ENCODE assay signal across 31 cellular contexts in the genomic region with DNA sequence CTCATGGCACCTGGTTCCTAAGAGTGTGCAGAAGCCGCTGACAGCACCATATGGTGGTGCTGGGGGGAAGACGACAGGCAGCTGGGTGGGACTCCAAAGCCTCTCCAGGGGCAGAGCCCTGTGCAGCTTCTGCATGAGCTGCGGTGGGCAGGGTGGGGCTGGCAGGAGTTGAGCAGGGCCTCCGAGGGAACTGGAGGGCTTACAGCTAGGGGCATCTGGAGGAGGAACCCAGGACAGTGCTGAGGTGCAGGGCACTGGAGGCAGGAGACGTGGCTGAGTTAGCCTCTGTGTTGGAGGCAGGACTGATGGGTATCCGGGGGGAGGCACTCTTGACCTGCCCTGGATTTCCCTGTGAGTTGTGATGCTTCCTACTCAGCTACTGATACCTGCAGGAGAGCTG. TPM values are rescaled to one million over a fixed set of nuclear protein-coding genes. Genes with fewer than 3 reads are reported as not detected.
DNase-seq lines count a peak whose midpoint lies in the region; ATAC-seq, FAIRE-seq and TF ChIP-seq lines count a peak whose summit lies in the region.
"Had no signal": no experiment of that assay in that cellular context is flagged by ENCODE, and none has a peak within 500 bp of the region (broad histone marks: within the 10 kb centered on the region; RNA-seq: fewer than 3 reads in every experiment).

No MANE protein-coding gene starts in this region.

- no peaks in the 10 kb centered on the region for H3K9me2 ChIP-seq in neural cell (ENCODE audit: insufficient read depth, low read length)

- H3K27me3 ChIP-seq in K562 (ENCODE audit: control insufficient read depth in 2 of 2, insufficient read depth in 2 of 2, low read length in 2 of 2) (no peaks in the 10 kb centered on the region), neural cell (ENCODE audit: insufficient read depth, low read depth, low read length) (no peaks in the 10 kb centered on the region), tibial artery (no peaks in the 10 kb centered on the region)
- H3K27me3 ChIP-seq: dorsolateral prefrontal cortex, gastroesophageal sphincter, hepatocyte, neural progenitor cell, spleen, stomach had no signal

- H3K36me3 Mint-ChIP-seq in activated CD4-positive, alpha-beta T cell treated with anti-CD3 and anti-CD28 coated beads, Interleukin-2, amount 10 ng/mL, durations not matched to agents 7 days and 5 days (ENCODE audit: low read depth): peaks cover 26% of the 10 kb centered on the region

- CTCF ChIA-PET in activated CD4-positive, alpha-beta T cell treated with anti-CD3 and anti-CD28 coated beads, Interleukin-2, amount 10 ng/mL, durations not matched to agents 7 days and 5 days (lab: Charles Lee): interaction anchor here (1.7 kb wide), 1 partner anchor 13 kb away, joined by 8 read pairs; no protein-coding TSS in a partner anchor
- CTCF ChIA-PET in K562 (lab: Yijun Ruan, JAX; ENCODE audit: low intra/inter-chr PET ratio): no interaction called here

- H3K4me1 ChIP-seq in K562 (replicated peaks in 1 of 2; ENCODE audit: control insufficient read depth in 2 of 2, insufficient read depth in 2 of 2, low read length in 2 of 2): peaks cover 0 to 5% of the 10 kb centered on the region in 2 experiments; a peak in 2 of 5 replicates
- no peaks in the 10 kb centered on the region for H3K4me1 ChIP-seq in tibial artery
- H3K4me1 ChIP-seq: gastroesophageal sphincter, neural progenitor cell, stomach had no signal

- peak overlapping the region; percentile 76 for H3K27ac Mint-ChIP-seq in activated CD4-positive, alpha-beta T cell treated with anti-CD3 and anti-CD28 coated beads, Interleukin-2, amount 10 ng/mL, durations not matched to agents 7 days and 5 days
- H3K27ac Mint-ChIP-seq: activated CD4-positive, alpha-beta T cell treated with anti-CD3 and anti-CD28 coated beads for 36 hours; activated T-helper 1 cell treated with anti-CD3 and anti-CD28 coated beads, Interleukin-12 subunit alpha, Interleukin-12 subunit beta, Interleukin-2, Interleukin-4 antibody, amounts not matched to agents 30 ng/mL and 10 ng/mL and 1 ng/mL, durations not matched to agents 14 hours and 24 hours and 36 hours; neural progenitor cell had no signal

- no peaks in the 10 kb centered on the region for H3K27me3 Mint-ChIP-seq in activated CD4-positive, alpha-beta T cell treated with anti-CD3 and anti-CD28 coated beads, Interleukin-2, amount 10 ng/mL, durations not matched to agents 7 days and 5 days
- H3K27me3 Mint-ChIP-seq: activated CD4-positive, alpha-beta T cell treated with anti-CD3 and anti-CD28 coated beads for 36 hours had no signal

- peaks cover 51% of the 10 kb centered on the region for H3K36me3 ChIP-seq in K562 (ENCODE audit: control insufficient read depth, insufficient read depth, low read length)
- H3K36me3 ChIP-seq in neural cell (ENCODE audit: insufficient read depth, low read length): no peaks in the 10 kb centered on the region
- H3K36me3 ChIP-seq in tibial artery: peaks cover 34 to 54% (median 52%) of the 10 kb centered on the region in 3 donors
- H3K36me3 ChIP-seq: neural progenitor cell had no signal

- no peak for TF ChIP-seq CTCF in K562 (IDR thresholded peaks at IDR 0.05 in 2 of 3, conservative IDR thresholded peaks at IDR 0.05 in 1 of 3; ENCODE audit: insufficient read depth in 2 of 3, low read depth in 1 of 3, low read length in 3 of 3)
- TF ChIP-seq CTCF in neural cell (IDR thresholded peaks at IDR 0.05; ENCODE audit: poor library complexity, severe bottlenecking): no peak
- TF ChIP-seq CTCF in tibial artery (IDR thresholded peaks at IDR 0.05): no peak

- TF ChIP-seq EP300 in K562 (IDR thresholded peaks at IDR 0.05; ENCODE audit: low read length) (no peak), neural cell (conservative IDR thresholded peaks at IDR 0.05; ENCODE audit: poor library complexity, severe bottlenecking) (no peak)

- 82% methylated on average over 6 of the region's 6 CpGs for WGBS in K562 (ENCODE audit: insufficient coverage, low coverage, missing lambda C conversion rate)

- H4K20me1 ChIP-seq in K562 (replicated peaks; ENCODE audit: control insufficient read depth, insufficient read depth, low read length) (no peaks in the 10 kb centered on the region), neural cell (ENCODE audit: insufficient read depth) (no peaks in the 10 kb centered on the region)

- H3K9me1 ChIP-seq in K562 (ENCODE audit: control insufficient read depth, insufficient read depth, low read length): no peaks in the 10 kb centered on the region

- H3K4me2 ChIP-seq in K562 (ENCODE audit: insufficient read depth, low read length): no peak overlapping the region
- no peak overlapping the region for H3K4me2 ChIP-seq in neural cell (ENCODE audit: low read length)
- H3K4me2 ChIP-seq: hepatocyte, neural progenitor cell had no signal

- BruUV-seq in K562 (replicated peaks; lab: Mats Ljungman, UMichigan): no TSS peak

- intact Hi-C loops in K562 (cut with micrococcal nuclease): no loop called here
- intact Hi-C loops in tibial artery (cut with DNase I; ENCODE audit: low total_unique reads): no loop called here

- H3F3A ChIP-seq in neural cell (ENCODE audit: insufficient read depth, low read length, poor library complexity, severe bottlenecking): no peaks in the 10 kb centered on the region

- H3K9ac ChIP-seq in K562 (ENCODE audit: insufficient read depth in 1 of 2, low read depth in 2 of 2, low read length in 2 of 2) (no peak overlapping the region), neural cell (ENCODE audit: low read length) (no peak overlapping the region)
- H3K9ac ChIP-seq: neural progenitor cell had no signal

- no peaks in the 10 kb centered on the region for H3K9me3 Mint-ChIP-seq in activated CD4-positive, alpha-beta T cell treated with anti-CD3 and anti-CD28 coated beads, Interleukin-2, amount 10 ng/mL, durations not matched to agents 7 days and 5 days
- H3K9me3 Mint-ChIP-seq: activated T-helper 1 cell treated with anti-CD3 and anti-CD28 coated beads, Interleukin-12 subunit alpha, Interleukin-12 subunit beta, Interleukin-2, Interleukin-4 antibody, amounts not matched to agents 30 ng/mL and 10 ng/mL and 1 ng/mL, durations not matched to agents 14 hours and 24 hours and 36 hours; neural progenitor cell had no signal

- H2AFZ ChIP-seq in K562 (ENCODE audit: low read depth, low read length) (no peak overlapping the region), neural cell (ENCODE audit: low read depth, low read length) (no peak overlapping the region)
- H2AFZ ChIP-seq: hepatocyte, neural progenitor cell had no signal

- H3K4me3 ChIP-seq in K562 (no peak overlapping the region), neural cell (ENCODE audit: low read length) (no peak overlapping the region), tibial artery (no peak overlapping the region)
- H3K4me3 ChIP-seq: dorsolateral prefrontal cortex, gastroesophageal sphincter, hepatocyte, neural progenitor cell, spleen, stomach had no signal

- no peak overlapping the region for H3K27ac ChIP-seq in K562 (ENCODE audit: extremely low read depth, low read depth, low read length)
- H3K27ac ChIP-seq in neural cell (ENCODE audit: low read length): no peak overlapping the region
- no peak overlapping the region for H3K27ac ChIP-seq in tibial artery
- H3K27ac ChIP-seq: dorsolateral prefrontal cortex, gastroesophageal sphincter, hepatocyte, neural progenitor cell, spleen, stomach had no signal

- in situ Hi-C loops in K562 (cut with MboI): no loop called here

- no peaks in the 10 kb centered on the region for H3K4me1 Mint-ChIP-seq in activated CD4-positive, alpha-beta T cell treated with anti-CD3 and anti-CD28 coated beads, Interleukin-2, amount 10 ng/mL, durations not matched to agents 7 days and 5 days
- H3K4me1 Mint-ChIP-seq: activated CD4-positive, alpha-beta T cell treated with anti-CD3 and anti-CD28 coated beads for 36 hours; neural progenitor cell had no signal

- H3K79me2 ChIP-seq in K562 (ENCODE audit: control insufficient read depth, insufficient read depth, low read length): no peaks in the 10 kb centered on the region
- no peaks in the 10 kb centered on the region for H3K79me2 ChIP-seq in neural cell (replicated peaks; ENCODE audit: insufficient read depth, low read length)
- H3K79me2 ChIP-seq: hepatocyte had no signal

- peak; percentile 48; the same call in 1 of the 2 replicates for TF ChIP-seq POLR2A in K562 (conservative IDR thresholded peaks at IDR 0.05)

- POLR2A ChIA-PET in activated CD4-positive, alpha-beta T cell treated with anti-CD3 and anti-CD28 coated beads, Interleukin-2, amount 10 ng/mL, durations not matched to agents 7 days and 5 days (lab: Charles Lee): no interaction called here
- POLR2A ChIA-PET in K562 (lab: Yijun Ruan, JAX): no interaction called here

- no peak for DNase-seq in activated CD4-positive, alpha-beta T cell treated with anti-CD3 and anti-CD28 coated beads, Interleukin-2, amount 10 ng/mL, durations not matched to agents 7 days and 5 days
- no peak for DNase-seq in activated CD4-positive, alpha-beta T cell treated with anti-CD3 and anti-CD28 coated beads for 48 hours
- DNase-seq in NCI-H2171 (lab: John Stamatoyannopoulos, UW): peak; percentile 66
- no peak for DNase-seq in K562 (ENCODE audit: extremely low read depth in 1 of 4, low spot score in 3 of 4)
- no peak for DNase-seq in tibial artery
- DNase-seq: activated CD4-positive, alpha-beta T cell treated with anti-CD3 and anti-CD28 coated beads for 36 hours; activated naive CD4-positive, alpha-beta T cell treated with anti-CD3 and anti-CD28 coated beads, Interleukin-2, amount 50 U/mL, for 16 hours; dorsolateral prefrontal cortex; H7; KG1; left cardiac atrium; NCI-H1092 treated with DMSO at 0.1 percent for 48 hours; NCI-H2029; NCI-H226; NCI-H774; right cardiac atrium; spleen; stimulated activated CD4-positive, alpha-beta T cell treated with anti-CD3 and anti-CD28 coated beads, Interleukin-2, amount 100 ng/mL, for 24 hours; stomach; T-helper 9 cell had no signal

- no peak for TF ChIP-seq RAD21 in K562 (CRISPR knock-in tag; conservative IDR thresholded peaks at IDR 0.05 in 1 of 2, IDR thresholded peaks at IDR 0.05 in 1 of 2)
- no peak for TF ChIP-seq RAD21 in neural cell (conservative IDR thresholded peaks at IDR 0.05)

- no peak for FAIRE-seq in K562 (lab: Jason Lieb, UNC)
- FAIRE-seq: A204.1, endothelial cell of umbilical vein, GM18507 had no signal

- H3K9me3 ChIP-seq in K562 (replicated peaks; ENCODE audit: control insufficient read depth, insufficient read depth, low read depth, low read length) (no peaks in the 10 kb centered on the region), neural cell (ENCODE audit: low read length) (no peaks in the 10 kb centered on the region), tibial artery (no peaks in the 10 kb centered on the region)
- H3K9me3 ChIP-seq: gastroesophageal sphincter, stomach had no signal

- no peak overlapping the region for H3K4me3 Mint-ChIP-seq in activated CD4-positive, alpha-beta T cell treated with anti-CD3 and anti-CD28 coated beads, Interleukin-2, amount 10 ng/mL, durations not matched to agents 7 days and 5 days
- H3K4me3 Mint-ChIP-seq: activated CD4-positive, alpha-beta T cell treated with anti-CD3 and anti-CD28 coated beads for 36 hours; activated T-helper 1 cell treated with anti-CD3 and anti-CD28 coated beads, Interleukin-12 subunit alpha, Interleukin-12 subunit beta, Interleukin-2, Interleukin-4 antibody, amounts not matched to agents 30 ng/mL and 10 ng/mL and 1 ng/mL, durations not matched to agents 14 hours and 24 hours and 36 hours; CD14-positive monocyte; neural progenitor cell had no signal

- ATAC-seq in K562 (peak; percentile 31), HG03354 (IDR thresholded peaks at IDR 0.05; ENCODE audit: poor library complexity, severe bottlenecking, unreplicated experiment) (no peak), GM21390 (IDR thresholded peaks at IDR 0.05; ENCODE audit: unreplicated experiment) (no peak)
- ATAC-seq: activated CD4-positive, alpha-beta T cell treated with anti-CD3 and anti-CD28 coated beads for 36 hours; gastroesophageal sphincter; left cardiac atrium had no signal

RNA-seq across cellular contexts. Expression of gene TENT4A, which starts 45.0 kb away (rescaled TPM):
- 10 to 100 TPM; 37.4 to 41.9 TPM for total RNA-seq in activated CD4-positive, alpha-beta T cell treated with anti-CD3 and anti-CD28 coated beads, Interleukin-2, amount 10 ng/mL, durations not matched to agents 7 days and 5 days
- total RNA-seq in K562 (2011; cell fraction: chromatin; rRNA removed; ENCODE audit: low replicate concordance): 144 and 165 TPM in 2 replicates
- total RNA-seq in K562 (2011; cell fraction: nucleolus; rRNA removed): 58.9 and 66.3 TPM in 2 replicates
- 88.6 and 115 TPM in 2 replicates for total RNA-seq in K562 (2011; cell fraction: nucleoplasm; rRNA removed)
- total RNA-seq in K562 (2014; rRNA removed): 10.9 and 16.5 TPM in 2 replicates
- total RNA-seq in K562 (2014; rRNA removed; fragmentation: Illumina TruSeq; extraction: Trizol): 11.6 and 13.0 TPM in 2 replicates
- 14.9 and 17.7 TPM in 2 replicates for total RNA-seq in K562 (2015; rRNA removed; fragmentation: Illumina TruSeq; extraction: Trizol)
- 24.0 and 26.6 TPM in 2 replicates for total RNA-seq in K562 (2021)
- polyA plus RNA-seq in K562 (2011; rRNA removed): 7.4 and 8.2 TPM in 2 replicates
- polyA plus RNA-seq in K562 (2011; cell fraction: cytosol; rRNA removed): 4.4 and 5.5 TPM in 2 replicates
- polyA plus RNA-seq in K562 (2011; cell fraction: nucleus; rRNA removed): 76.9 and 93.7 TPM in 2 replicates
- 14.4 and 14.7 TPM in 2 replicates for polyA plus RNA-seq in K562 (2012)
- polyA plus RNA-seq in K562 (2014; fragmentation: Illumina TruSeq; extraction: Trizol): 25.7 and 27.3 TPM in 2 replicates
- 1 to 10 TPM; 1.3 to 1.6 TPM for polyA plus RNA-seq in K562 (2014; fragmentation: Nextera tagmentation; extraction: Ambion mirVana)
- polyA plus RNA-seq in K562 (2014; rRNA removed): 18.8 and 20.3 TPM in 2 replicates
- 14.8 and 19.0 TPM in 2 replicates for polyA minus RNA-seq in K562 (2011; rRNA and poly(A)+ RNA removed)
- 7.3 and 8.5 TPM in 2 replicates for polyA minus RNA-seq in K562 (2011; cell fraction: cytosol; rRNA and poly(A)+ RNA removed)
- 41.6 and 56.6 TPM in 2 replicates for polyA minus RNA-seq in K562 (2011; cell fraction: nucleus; rRNA and poly(A)+ RNA removed)
- polyA plus RNA-seq in neural cell: 12.1 and 14.7 TPM in 2 replicates
- 36.0 and 37.4 TPM in 2 replicates for polyA minus RNA-seq in neural cell
